ENCODE assay signal across 7 cellular contexts in genomic region chr10:101818958-101819633, GRCh38. TPM values are rescaled to one million over a fixed set of nuclear protein-coding genes. Genes with fewer than 3 reads are reported as not detected.
A peak's percentile ranks its signal among the peaks of the same experiment; 100 is the strongest.
DNase-seq lines count a peak whose midpoint lies in the region; ATAC-seq, FAIRE-seq and TF ChIP-seq lines count a peak whose summit lies in the region.

No MANE protein-coding gene starts in this region.

- H3K36me3 ChIP-seq in kidney epithelial cell (ENCODE audit: control insufficient read depth, insufficient read depth, low read length), result no peaks in the 10 kb centered on the region
- H3K36me3 ChIP-seq in subcutaneous abdominal adipose tissue (ENCODE audit: control insufficient read depth in 5 of 5, insufficient read depth in 5 of 5, low read length in 5 of 5), result peaks cover 3 to 27% (median 16%) of the 10 kb centered on the region in 5 donors

- no peaks in the 10 kb centered on the region for H3K27me3 ChIP-seq in kidney epithelial cell (ENCODE audit: control insufficient read depth, insufficient read depth, low read length)
- H3K27me3 ChIP-seq in subcutaneous abdominal adipose tissue (ENCODE audit: control insufficient read depth in 5 of 5, insufficient read depth in 4 of 5, low read length in 5 of 5), result no peaks in the 10 kb centered on the region

- no peak for DNase-seq in astrocyte of the cerebellum (ENCODE audit: low read depth)
- DNase-seq in kidney epithelial cell (ENCODE audit: low read depth), result no peak
- no peak for DNase-seq in GM12892 (ENCODE audit: insufficient read length)

- TF ChIP-seq CTCF in GM12875 (IDR thresholded peaks at IDR 0.05; ENCODE audit: borderline replicate concordance, insufficient read depth, low read depth, low read length), result no peak
- no peak for TF ChIP-seq CTCF in astrocyte of the cerebellum (IDR thresholded peaks at IDR 0.05; ENCODE audit: low read depth, low read length, missing control alignments)
- no peak for TF ChIP-seq CTCF in kidney epithelial cell (IDR thresholded peaks at IDR 0.05; ENCODE audit: insufficient read depth, low read length, poor library complexity, severe bottlenecking)

- in situ Hi-C loops in astrocyte of the cerebellum (cut with HindIII; ENCODE audit: low sequenced_read_pairs), result loop anchor here (5.0 kb wide), 1 partner anchor 37 kb away; the partner anchor contains the start of gene NPM3

- TF ChIP-seq POLR2A in GM12892 (IDR thresholded peaks at IDR 0.05; ENCODE audit: low read depth, low read length), result no peak

- no peaks in the 10 kb centered on the region for H3K9me3 ChIP-seq in subcutaneous abdominal adipose tissue (ENCODE audit: control insufficient read depth in 5 of 5, low read length in 5 of 5)

- H3K4me1 ChIP-seq in subcutaneous abdominal adipose tissue (ENCODE audit: control insufficient read depth in 5 of 5, insufficient read depth in 5 of 5, low read length in 5 of 5), result peaks cover 2 to 51% (median 46%) of the 10 kb centered on the region in 5 donors

- ATAC-seq in GM21529 (IDR thresholded peaks at IDR 0.05; ENCODE audit: unreplicated experiment), result peak; percentile 26

- H3K9ac ChIP-seq in subcutaneous abdominal adipose tissue (ENCODE audit: low read length in 5 of 5), result peak overlapping the region; percentile 2 to 89 (median 77)

- no peak for FAIRE-seq in GM12892 (lab: Jason Lieb, UNC)

- H3K27ac ChIP-seq in subcutaneous abdominal adipose tissue (ENCODE audit: low read depth, low read length), result peak overlapping the region; percentile 92

- H3K4me3 ChIP-seq in GM12875 (ENCODE audit: low read depth, low read length) (peak overlapping the region; percentile 96), astrocyte of the cerebellum (ENCODE audit: low read depth, low read length) (peak overlapping the region; percentile 41), kidney epithelial cell (ENCODE audit: low read depth, low read length) (peak overlapping the region; percentile 39), subcutaneous abdominal adipose tissue (ENCODE audit: low read depth in 1 of 5, low read length in 5 of 5) (peak overlapping the region; percentile 93 to 98 (median 97))

- no peak for TF ChIP-seq RAD21 in Ishikawa (IDR thresholded peaks at IDR 0.05; ENCODE audit: low read depth)

- no peak for TF ChIP-seq EP300 in Ishikawa (IDR thresholded peaks at IDR 0.05; ENCODE audit: borderline replicate concordance)

TF ChIP-seq in Ishikawa, 13 proteins besides CTCF, POLR2A, EP300 and RAD21:
- TF ChIP-seq, protein P1, sequence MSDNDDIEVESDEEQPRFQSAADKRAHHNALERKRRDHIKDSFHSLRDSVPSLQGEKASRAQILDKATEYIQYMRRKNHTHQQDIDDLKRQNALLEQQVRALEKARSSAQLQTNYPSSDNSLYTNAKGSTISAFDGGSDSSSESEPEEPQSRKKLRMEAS (IDR thresholded peaks at IDR 0.05), result peak; percentile 59; the same call in 1 of the 2 replicates
- no peak for TF ChIP-seq EGR1 (IDR thresholded peaks at IDR 0.05)

RNA-seq across cellular contexts. Expression of gene OGA, which starts 0.9 kb away (rescaled TPM):
- total RNA-seq in kidney epithelial cell, result 72.8 and 78.9 TPM in 2 replicates
- polyA plus RNA-seq in GM12892 (2012; ENCODE audit: missing spikeins), result 118 TPM

RNA-seq across cellular contexts. Expression of gene KCNIP2, which starts 24.5 kb away (rescaled TPM):
- 0.29 and 0.48 TPM in 2 replicates for total RNA-seq in kidney epithelial cell
- polyA plus RNA-seq in GM12892 (2012; ENCODE audit: missing spikeins), result 12.2 TPM

RNA-seq across cellular contexts. Expression of gene NPM3, which starts 35.9 kb away (rescaled TPM):
- 98.6 and 115 TPM in 2 replicates for total RNA-seq in kidney epithelial cell
- polyA plus RNA-seq in GM12892 (2012; ENCODE audit: missing spikeins), result 106 TPM

RNA-seq across cellular contexts. Expression of gene FGF8, which starts 43.2 kb away (rescaled TPM):
- total RNA-seq in kidney epithelial cell, result not detected in 2 replicates
- not detected for polyA plus RNA-seq in GM12892 (2012; ENCODE audit: missing spikeins)

Comparison
In these comparisons a context has a peak if more than half of its experiments do, and no peak if none do; other contexts are left out.
1. H3K4me3 ChIP-seq: peak in every context shown above with its lines; median percentile 97 in subcutaneous abdominal adipose tissue; 96 in GM12875; 41 in astrocyte of the cerebellum; 39 in kidney epithelial cell.